ENCODE assay signal across 8 cellular contexts in genomic region chr7:158704524-158705233, GRCh38. TPM values are rescaled to one million over a fixed set of nuclear protein-coding genes. Genes with fewer than 3 reads are reported as not detected.
DNase-seq lines count a peak whose midpoint lies in the region; ATAC-seq and TF ChIP-seq lines count a peak whose summit lies in the region.

A gene with protein sequence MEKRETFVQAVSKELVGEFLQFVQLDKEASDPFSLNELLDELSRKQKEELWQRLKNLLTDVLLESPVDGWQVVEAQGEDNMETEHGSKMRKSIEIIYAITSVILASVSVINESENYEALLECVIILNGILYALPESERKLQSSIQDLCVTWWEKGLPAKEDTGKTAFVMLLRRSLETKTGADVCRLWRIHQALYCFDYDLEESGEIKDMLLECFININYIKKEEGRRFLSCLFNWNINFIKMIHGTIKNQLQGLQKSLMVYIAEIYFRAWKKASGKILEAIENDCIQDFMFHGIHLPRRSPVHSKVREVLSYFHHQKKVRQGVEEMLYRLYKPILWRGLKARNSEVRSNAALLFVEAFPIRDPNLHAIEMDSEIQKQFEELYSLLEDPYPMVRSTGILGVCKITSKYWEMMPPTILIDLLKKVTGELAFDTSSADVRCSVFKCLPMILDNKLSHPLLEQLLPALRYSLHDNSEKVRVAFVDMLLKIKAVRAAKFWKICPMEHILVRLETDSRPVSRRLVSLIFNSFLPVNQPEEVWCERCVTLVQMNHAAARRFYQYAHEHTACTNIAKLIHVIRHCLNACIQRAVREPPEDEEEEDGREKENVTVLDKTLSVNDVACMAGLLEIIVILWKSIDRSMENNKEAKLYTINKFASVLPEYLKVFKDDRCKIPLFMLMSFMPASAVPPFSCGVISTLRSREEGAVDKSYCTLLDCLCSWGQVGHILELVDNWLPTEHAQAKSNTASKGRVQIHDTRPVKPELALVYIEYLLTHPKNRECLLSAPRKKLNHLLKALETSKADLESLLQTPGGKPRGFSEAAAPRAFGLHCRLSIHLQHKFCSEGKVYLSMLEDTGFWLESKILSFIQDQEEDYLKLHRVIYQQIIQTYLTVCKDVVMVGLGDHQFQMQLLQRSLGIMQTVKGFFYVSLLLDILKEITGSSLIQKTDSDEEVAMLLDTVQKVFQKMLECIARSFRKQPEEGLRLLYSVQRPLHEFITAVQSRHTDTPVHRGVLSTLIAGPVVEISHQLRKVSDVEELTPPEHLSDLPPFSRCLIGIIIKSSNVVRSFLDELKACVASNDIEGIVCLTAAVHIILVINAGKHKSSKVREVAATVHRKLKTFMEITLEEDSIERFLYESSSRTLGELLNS (minus strand): TSS chr7:158704804. CDS start chr7:158701899, 2,905 bp downstream.

- peak within 1 kb of the TSS; percentile 42 for H3K27ac ChIP-seq in IMR-90 (ENCODE audit: insufficient read depth, low read length)
- peak within 1 kb of the TSS; percentile 64 for H3K27ac ChIP-seq in epithelial cell of prostate

- peaks cover 4% of the 10 kb centered on the region; the same call in 1 of the 2 replicates for H3K36me3 ChIP-seq in IMR-90 (ENCODE audit: control insufficient read depth, insufficient read depth, low read length)

- peak within 1 kb of the TSS; percentile 59; the same call in 1 of the 2 replicates for H3K23ac ChIP-seq in IMR-90 (ENCODE audit: low read depth, low read length)

- H3K4ac ChIP-seq in IMR-90 (ENCODE audit: low read depth, low read length), result peak within 1 kb of the TSS; percentile 63

- H3K4me3 ChIP-seq in IMR-90 (ENCODE audit: insufficient read depth, low read depth, low read length), result peak within 1 kb of the TSS; percentile 87

- H3K9me1 ChIP-seq in IMR-90 (ENCODE audit: insufficient read depth, low read length), result peaks cover 19% of the 10 kb centered on the region

- peak within 1 kb of the TSS; percentile 73 for H4K91ac ChIP-seq in IMR-90 (ENCODE audit: insufficient read depth, low read depth, low read length)

- H2AK5ac ChIP-seq in IMR-90 (ENCODE audit: low read depth, low read length), result peak within 1 kb of the TSS; percentile 86

- no peak; the same call in 1 of the 2 replicates for TF ChIP-seq POLR2A in IMR-90 (IDR thresholded peaks at IDR 0.05; ENCODE audit: low read depth, low read length)

- H2BK120ac ChIP-seq in IMR-90 (ENCODE audit: low read depth, low read length), result peak within 1 kb of the TSS; percentile 8; the same call in 1 of the 2 replicates

- dilution Hi-C loops in IMR-90 (cut with HindIII; ENCODE audit: low sequenced_read_pairs, unreplicated experiment), result no loop called here

- peaks cover 9 to 38% of the 10 kb centered on the region in 2 experiments; a peak in 2 of 4 replicates for H3K79me1 ChIP-seq in IMR-90 (ENCODE audit: low read depth in 1 of 2, low read length in 2 of 2)

- peak within 1 kb of the TSS; percentile 35; the same call in 1 of the 2 replicates for H3K56ac ChIP-seq in IMR-90 (ENCODE audit: extremely low read depth, insufficient read depth, low read length)

- no TSS peak for BruUV-seq in IMR-90 (replicated peaks; lab: Mats Ljungman, UMichigan)

- no peak within 1 kb of the TSS for H2BK15ac ChIP-seq in IMR-90 (ENCODE audit: low read depth, low read length)

- peak within 1 kb of the TSS; percentile 39 for H2BK5ac ChIP-seq in IMR-90 (ENCODE audit: low read depth, low read length, poor library complexity, severe bottlenecking)

- in situ Hi-C loops in IMR-90 (cut with MboI; ENCODE audit: low sequenced_read_pairs), result no loop called here

- peak within 1 kb of the TSS; percentile 99 for H2AK9ac ChIP-seq in IMR-90 (replicated peaks; ENCODE audit: low read depth, low read length, poor library complexity)

- peak within 1 kb of the TSS; percentile 35 for H4K5ac ChIP-seq in IMR-90 (ENCODE audit: low read depth, low read length)

- H4K20me1 ChIP-seq in IMR-90 (ENCODE audit: insufficient read depth, low read length), result no peaks in the 10 kb centered on the region

- peak within 1 kb of the TSS; percentile 75 for H3K14ac ChIP-seq in IMR-90 (replicated peaks; ENCODE audit: low read depth, low read length)

- peak; percentile 26; the same call in 1 of the 2 replicates for TF ChIP-seq RAD21 in IMR-90 (IDR thresholded peaks at IDR 0.05; ENCODE audit: low read length)

- H3K9me3 ChIP-seq in IMR-90 (ENCODE audit: control insufficient read depth, insufficient read depth, low read length), result no peaks in the 10 kb centered on the region

- POLR2A ChIA-PET in IMR-90 (lab: Charles Lee; ENCODE audit: unreplicated experiment), result no interaction called here

- peak within 1 kb of the TSS; percentile 35 to 71; a peak in 3 of 4 replicates for H4K8ac ChIP-seq in IMR-90 (ENCODE audit: low read depth in 2 of 2, low read length in 2 of 2)

- H3K18ac ChIP-seq in IMR-90 (ENCODE audit: low read depth, low read length), result no peak within 1 kb of the TSS

- H3K27me3 ChIP-seq in IMR-90 (ENCODE audit: control insufficient read depth, insufficient read depth, low read length), result no peaks in the 10 kb centered on the region

- H3K4me2 ChIP-seq in IMR-90 (ENCODE audit: low read depth, low read length), result peak within 1 kb of the TSS; percentile 90

- 0% methylated on average over 41 of the region's 78 CpGs; no CpG with 5 or more reads in 1 of the 2 experiments for WGBS in IMR-90 (ENCODE audit: extremely low coverage in 2 of 2, insufficient read length in 1 of 2), 2 experiments

- no peak within 1 kb of the TSS for H2BK20ac ChIP-seq in IMR-90 (ENCODE audit: low read depth, low read length)

- ATAC-seq in GM21528 (IDR thresholded peaks at IDR 0.05; ENCODE audit: low FRiP score, unreplicated experiment) (peak; percentile 97), IMR-90 (ENCODE audit: low read depth) (peak; percentile 99)

- 0 out of 2 replicates have a peak, but pooled peaks have one; percentile 8 for TF ChIP-seq CTCF in IMR-90 (conservative IDR thresholded peaks at IDR 0.05; ENCODE audit: low read depth, low read length)

- CTCF ChIA-PET in IMR-90 (lab: Yijun Ruan, JAX), result interaction anchor here (0.6 to 1.1 kb wide), 2 partner anchors 38 to 96 kb away, joined by 3 read pairs; no protein-coding TSS in a partner anchor

- peak within 1 kb of the TSS; percentile 92 for H2AFZ ChIP-seq in IMR-90 (replicated peaks; ENCODE audit: low read length, poor library complexity)

- intact Hi-C loops in IMR-90 (cut with micrococcal nuclease), result loop anchor here (2.0 kb wide), 3 partner anchors 36 to 152 kb away; partner anchors contain the start of genes DYNC2I1 and ESYT2

- DNase-seq in DMS114 treated with DMSO at 0.1 percent for 48 hours (lab: John Stamatoyannopoulos, UW; ENCODE audit: unreplicated experiment) (peak; percentile 91), IMR-90 (peak; percentile 98), OCI-M1 (lab: John Stamatoyannopoulos, UW) (peak; percentile 95), activated T-cell treated with anti-CD3 and anti-CD28 coated beads for 4 hours (peak; percentile 97), epithelial cell of prostate (ENCODE audit: low read depth, low spot score) (peak; percentile 86), mucosa of gallbladder (ENCODE audit: low spot score) (peak; percentile 99)
- DNase-seq in stimulated activated CD8-positive, alpha-beta memory T cell treated with anti-CD3 and anti-CD28 coated beads, Interleukin-4, amount 100 ng/mL, for 4 hours (ENCODE audit: low read depth in 2 of 2, low spot score in 1 of 2), result peak; percentile 91 to 96

- peak within 1 kb of the TSS; percentile 73 for H3K9ac ChIP-seq in IMR-90 (ENCODE audit: low read depth, low read length)

- peaks cover 5% of the 10 kb centered on the region for H3K4me1 ChIP-seq in IMR-90 (ENCODE audit: control insufficient read depth, insufficient read depth, low read length)

TF ChIP-seq in IMR-90, 13 proteins besides CTCF, POLR2A, EP300 and RAD21:
- peak; percentile 91; the same call in 1 of the 2 replicates for TF ChIP-seq MAZ (IDR thresholded peaks at IDR 0.05; ENCODE audit: borderline replicate concordance, low read depth, low read length)
- TF ChIP-seq CEBPB (IDR thresholded peaks at IDR 0.05; ENCODE audit: low read depth, low read length), result no peak
- peak; percentile 80; the same call in 1 of the 2 replicates for TF ChIP-seq MXI1 (IDR thresholded peaks at IDR 0.05; ENCODE audit: borderline replicate concordance, low read depth, low read length)
- TF ChIP-seq USF2 (IDR thresholded peaks at IDR 0.05; ENCODE audit: low read depth, low read length), result peak; percentile 51
- TF ChIP-seq CHD1 (IDR thresholded peaks at IDR 0.05; ENCODE audit: low read depth, low read length), result no peak
- no peak for TF ChIP-seq RCOR1 (IDR thresholded peaks at IDR 0.05; ENCODE audit: insufficient replicate concordance, low read length)
- TF ChIP-seq NFE2L2 (IDR thresholded peaks at IDR 0.05; ENCODE audit: low read depth, low read length), result no peak
- TF ChIP-seq MAFK (IDR thresholded peaks at IDR 0.05; ENCODE audit: low read depth, low read length), result no peak
- peak; percentile 87 for TF ChIP-seq BHLHE40 (IDR thresholded peaks at IDR 0.05; ENCODE audit: low read depth, low read length)
- TF ChIP-seq, protein P1, sequence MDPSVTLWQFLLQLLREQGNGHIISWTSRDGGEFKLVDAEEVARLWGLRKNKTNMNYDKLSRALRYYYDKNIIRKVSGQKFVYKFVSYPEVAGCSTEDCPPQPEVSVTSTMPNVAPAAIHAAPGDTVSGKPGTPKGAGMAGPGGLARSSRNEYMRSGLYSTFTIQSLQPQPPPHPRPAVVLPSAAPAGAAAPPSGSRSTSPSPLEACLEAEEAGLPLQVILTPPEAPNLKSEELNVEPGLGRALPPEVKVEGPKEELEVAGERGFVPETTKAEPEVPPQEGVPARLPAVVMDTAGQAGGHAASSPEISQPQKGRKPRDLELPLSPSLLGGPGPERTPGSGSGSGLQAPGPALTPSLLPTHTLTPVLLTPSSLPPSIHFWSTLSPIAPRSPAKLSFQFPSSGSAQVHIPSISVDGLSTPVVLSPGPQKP (IDR thresholded peaks at IDR 0.05; ENCODE audit: borderline replicate concordance, low read depth, low read length), result no peak
- no peak for TF ChIP-seq RFX5 (IDR thresholded peaks at IDR 0.05; ENCODE audit: low read depth, low read length)
- peak; percentile 7; the same call in 1 of the 2 replicates for TF ChIP-seq SMC3 (IDR thresholded peaks at IDR 0.05; ENCODE audit: low read depth, low read length)
- no peak for TF ChIP-seq FOS (IDR thresholded peaks at IDR 0.05; ENCODE audit: low read depth, low read length)

RNA-seq across cellular contexts. Expression of the gene that starts here (rescaled TPM):
- 25.8 and 31.7 TPM in 2 replicates for total RNA-seq in IMR-90 (2012; rRNA removed)
- 24.6 and 25.6 TPM in 2 replicates for polyA plus RNA-seq in IMR-90 (2012; rRNA removed)
- polyA plus RNA-seq in IMR-90 (2012; cell fraction: cytosol; rRNA removed), result 7.0 and 13.1 TPM in 2 replicates
- polyA plus RNA-seq in IMR-90 (2012; cell fraction: nucleus; rRNA removed; ENCODE audit: low replicate concordance), result 7.8 and 11.2 TPM in 2 replicates
- total RNA-seq in mucosa of gallbladder, result 7.5 TPM

Comparison
In these comparisons a context has a peak if more than half of its experiments do, and no peak if none do; other contexts are left out.
1. Peak in every context shown above with its lines: DNase-seq, ATAC-seq, H3K4me3 ChIP-seq and H3K27ac ChIP-seq.